22 cellular contexts compared by ENCODE assay signal in the genomic region with DNA sequence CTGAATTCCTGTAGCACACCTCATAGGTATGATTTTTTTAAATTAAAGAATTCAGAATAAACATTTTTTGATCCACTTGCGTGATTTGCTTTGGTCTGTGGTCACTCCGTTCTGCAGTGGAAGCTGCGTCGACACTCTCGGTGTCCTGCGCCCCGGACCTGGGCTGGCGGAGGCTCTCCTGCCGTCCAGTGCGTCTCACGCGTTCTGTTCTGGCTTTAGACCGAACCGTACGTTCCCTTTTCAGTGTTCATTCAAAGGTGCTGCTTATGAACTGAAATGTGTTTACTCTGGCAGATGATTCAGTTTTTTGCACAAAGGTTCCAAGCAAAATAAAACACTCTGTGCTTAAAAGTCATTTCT.
"Had no signal": no experiment of that assay in that cellular context is flagged by ENCODE, and none has a peak within 500 bp of the region (broad histone marks: within the 10 kb centered on the region; RNA-seq: fewer than 3 reads in every experiment).

No MANE protein-coding gene starts in this region.

- H3K27ac Mint-ChIP-seq: activated CD8-positive, alpha-beta T cell treated with anti-CD3 and anti-CD28 coated beads for 36 hours; activated naive CD4-positive, alpha-beta T cell treated with anti-CD3 and anti-CD28 coated beads, Interleukin-2, amount 10 ng/mL, durations not matched to agents 7 days and 5 days; activated naive CD8-positive, alpha-beta T cell treated with anti-CD3 and anti-CD28 coated beads for 36 hours; activated T-cell treated with anti-CD3 and anti-CD28 coated beads, Interleukin-2, amount 50 U/mL, for 72 hours; activated T-helper 2 cell treated with anti-CD3 and anti-CD28 coated beads, Interferon-gamma antibody, Interleukin-2, Interleukin-4, amounts not matched to agents 10 μg/mL and 5 μg/mL and 100 μg/mL, durations not matched to agents 14 hours and 24 hours and 36 hours; T-helper 17 cell had no signal

- H3K4me2 ChIP-seq: KMS-11 had no signal

- ATAC-seq: activated CD8-positive, alpha-beta T cell treated with anti-CD3 and anti-CD28 coated beads for 36 hours; activated T-cell treated with anti-CD3 and anti-CD28 coated beads, Interleukin-2, amount 50 U/mL, for 72 hours; PC-3; T-helper 17 cell had no signal

- DNase-seq: activated CD4-positive, alpha-beta T cell treated with anti-CD3 and anti-CD28 coated beads, Interleukin-2, amount 50 U/mL, for 1 hour; activated CD4-positive, CD25-positive, alpha-beta regulatory T cell; activated CD8-positive, alpha-beta memory T cell treated with anti-CD3 and anti-CD28 coated beads, Interleukin-2, amount 50 U/mL, for 4 hours; activated CD8-positive, alpha-beta T cell treated with anti-CD3 and anti-CD28 coated beads for 36 hours; activated gamma-delta T cell treated with Interleukin-2 at 50 U/mL for 16 hours; activated naive CD4-positive, alpha-beta T cell treated with anti-CD3 and anti-CD28 coated beads, Interleukin-2, amount 10 ng/mL, durations not matched to agents 7 days and 5 days; activated naive CD8-positive, alpha-beta T cell treated with anti-CD3 and anti-CD28 coated beads for 36 hours; activated T-cell treated with anti-CD3 and anti-CD28 coated beads, Interleukin-2, amount 50 U/mL, for 72 hours; NCI-H1092; NCI-H1417; NCI-H2029; NCI-H2107; NCI-H345; NCI-H510A treated with DMSO at 0.1 percent for 48 hours; NCI-H69; PC-3; SHP77 treated with DMSO at 0.1 percent for 48 hours; T-helper 17 cell; T-helper 9 cell had no signal

- H3K36me3 Mint-ChIP-seq: activated naive CD4-positive, alpha-beta T cell treated with anti-CD3 and anti-CD28 coated beads, Interleukin-2, amount 10 ng/mL, durations not matched to agents 7 days and 5 days had no signal

- H3K4me1 Mint-ChIP-seq: activated naive CD4-positive, alpha-beta T cell treated with anti-CD3 and anti-CD28 coated beads, Interleukin-2, amount 10 ng/mL, durations not matched to agents 7 days and 5 days; activated naive CD8-positive, alpha-beta T cell treated with anti-CD3 and anti-CD28 coated beads for 36 hours; T-helper 17 cell had no signal

- H3K9ac ChIP-seq: KMS-11 had no signal

- H3K27ac ChIP-seq: KMS-11 had no signal

- FAIRE-seq: RCC 7860 had no signal

- H3K4me3 Mint-ChIP-seq: activated CD8-positive, alpha-beta T cell treated with anti-CD3 and anti-CD28 coated beads for 36 hours; activated naive CD4-positive, alpha-beta T cell treated with anti-CD3 and anti-CD28 coated beads, Interleukin-2, amount 10 ng/mL, durations not matched to agents 7 days and 5 days; activated naive CD8-positive, alpha-beta T cell treated with anti-CD3 and anti-CD28 coated beads for 36 hours; activated T-cell treated with anti-CD3 and anti-CD28 coated beads, Interleukin-2, amount 50 U/mL, for 72 hours; T-helper 17 cell had no signal

- H3K9me3 Mint-ChIP-seq: activated CD8-positive, alpha-beta T cell treated with anti-CD3 and anti-CD28 coated beads for 36 hours; activated naive CD4-positive, alpha-beta T cell treated with anti-CD3 and anti-CD28 coated beads, Interleukin-2, amount 10 ng/mL, durations not matched to agents 7 days and 5 days; activated naive CD8-positive, alpha-beta T cell treated with anti-CD3 and anti-CD28 coated beads for 36 hours; activated T-cell treated with anti-CD3 and anti-CD28 coated beads, Interleukin-2, amount 50 U/mL, for 72 hours; activated T-helper 2 cell treated with anti-CD3 and anti-CD28 coated beads, Interferon-gamma antibody, Interleukin-2, Interleukin-4, amounts not matched to agents 10 μg/mL and 5 μg/mL and 100 μg/mL, durations not matched to agents 14 hours and 24 hours and 36 hours had no signal
